8 cellular contexts compared by ENCODE assay signal in the genomic region with DNA sequence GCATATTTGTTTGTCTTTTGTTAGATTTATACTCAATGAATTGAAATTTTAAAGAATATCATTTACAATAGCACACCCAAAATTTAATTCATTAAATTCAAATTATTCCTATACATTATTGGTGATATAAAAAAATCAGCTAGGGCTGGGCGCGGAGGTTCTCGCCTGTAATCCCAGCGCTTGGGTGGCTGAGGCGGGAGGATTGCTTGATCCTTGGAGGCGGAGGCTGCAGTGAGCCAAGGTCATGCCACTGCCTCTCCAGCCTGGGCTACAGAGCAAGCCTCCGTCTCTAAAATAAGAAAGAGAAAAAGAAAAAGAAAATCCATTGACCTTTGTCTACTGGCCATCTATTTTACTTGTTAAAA. TPM values are rescaled to one million over a fixed set of nuclear protein-coding genes. Genes with fewer than 3 reads are reported as not detected.
A peak's percentile ranks its signal among the peaks of the same experiment; 100 is the strongest.
DNase-seq lines count a peak whose midpoint lies in the region; ATAC-seq and TF ChIP-seq lines count a peak whose summit lies in the region.

No MANE protein-coding gene starts in this region.

- no peaks in the 10 kb centered on the region for H3K9me3 ChIP-seq in BE2C

- no peaks in the 10 kb centered on the region for H3K36me3 ChIP-seq in BE2C

- intact Hi-C loops in Calu3 (cut with micrococcal nuclease; ENCODE audit: unreplicated experiment): no loop called here

- H3K27me3 Mint-ChIP-seq in Calu3 (ENCODE audit: unreplicated experiment): peaks cover 6% of the 10 kb centered on the region
- H3K27me3 Mint-ChIP-seq in T-cell: peaks cover 0 to 11% of the 10 kb centered on the region in 2 donors
- peaks cover 12 to 23% (median 16%) of the 10 kb centered on the region in 3 donors for H3K27me3 Mint-ChIP-seq in immature natural killer cell (ENCODE audit: low read depth in 3 of 3)

- POLR2A ChIA-PET in T-cell (lab: Charles Lee): no interaction called here
- POLR2A ChIA-PET in GM10248 (lab: Yijun Ruan, JAX): no interaction called here

- CTCF ChIA-PET in Calu3 (lab: Charles Lee): interaction anchor here (0.6 to 1.0 kb wide), 6 partner anchors 11 to 77 kb away, joined by 3 to 9 read pairs (median 4); a partner anchor contains a TSS
- CTCF ChIA-PET in T-cell (lab: Charles Lee): interaction anchor here in 1 of 2 donors (0.9 kb wide), 1 partner anchor 8 kb away, joined by 4 read pairs; no protein-coding TSS in a partner anchor
- CTCF ChIA-PET in GM10248 (lab: Yijun Ruan, JAX): interaction anchor here (0.8 to 2.6 kb wide), 15 partner anchors 8 to 104 kb away, joined by 3 to 23 read pairs (median 4); a partner anchor contains a TSS

- H3K36me3 Mint-ChIP-seq in Calu3 (ENCODE audit: insufficient read depth, unreplicated experiment): peaks cover 30% of the 10 kb centered on the region
- H3K36me3 Mint-ChIP-seq in T-cell: peaks cover 2% of the 10 kb centered on the region
- H3K36me3 Mint-ChIP-seq in immature natural killer cell: no peaks in the 10 kb centered on the region

- H3K27ac ChIP-seq in foreskin keratinocyte: no peak overlapping the region

- no peak for TF ChIP-seq CTCF in BE2C (IDR thresholded peaks at IDR 0.05; ENCODE audit: low read depth, low read length)
- TF ChIP-seq CTCF in Calu3 (IDR thresholded peaks at IDR 0.05; ENCODE audit: unreplicated experiment): no peak
- TF ChIP-seq CTCF in foreskin keratinocyte (conservative IDR thresholded peaks at IDR 0.05): no peak
- no peak for TF ChIP-seq CTCF in GM10248 (IDR thresholded peaks at IDR 0.05; ENCODE audit: control extremely low read depth, extremely low read depth, low read depth, missing control alignments)

- DNase-seq in BE2C (peak; percentile 37), Calu3 (no peak), T-cell (no peak), immature natural killer cell (no peak), hepatic stellate cell (ENCODE audit: low spot score) (no peak), foreskin keratinocyte (no peak), GM10248 (ENCODE audit: extremely low spot score) (no peak)

- ATAC-seq in T-cell (replicated peaks in 1 of 4) (no peak), foreskin keratinocyte (no peak), HG03432 (IDR thresholded peaks at IDR 0.05; ENCODE audit: unreplicated experiment) (no peak)

- H3K4me1 ChIP-seq in BE2C: peaks cover 6% of the 10 kb centered on the region
- no peaks in the 10 kb centered on the region for H3K4me1 ChIP-seq in foreskin keratinocyte

- H3K27ac Mint-ChIP-seq in Calu3 (ENCODE audit: unreplicated experiment) (peak overlapping the region; percentile 52), T-cell (peak overlapping the region; percentile 91 to 94), immature natural killer cell (peak overlapping the region in 2 of 6 donors; percentile 88 to 89)

- H3K4me3 ChIP-seq in BE2C (ENCODE audit: low read depth, low read length): peak overlapping the region; percentile 84

- H3K4me3 Mint-ChIP-seq in Calu3 (ENCODE audit: low read depth, unreplicated experiment) (peak overlapping the region; percentile 73), T-cell (peak overlapping the region; percentile 88 to 97 (median 95)), immature natural killer cell (peak overlapping the region; percentile 92 to 98 (median 96))

- peaks cover 22% of the 10 kb centered on the region for H3K4me1 Mint-ChIP-seq in Calu3 (ENCODE audit: low read depth, unreplicated experiment)
- H3K4me1 Mint-ChIP-seq in T-cell: peaks cover 26 to 35% (median 27%) of the 10 kb centered on the region in 3 donors
- H3K4me1 Mint-ChIP-seq in immature natural killer cell: peaks cover 26 to 41% of the 10 kb centered on the region in 2 donors

- BruUV-seq in Calu3 (replicated peaks; lab: Mats Ljungman, UMichigan): no TSS peak

- peaks cover 4% of the 10 kb centered on the region for H3K9me3 Mint-ChIP-seq in Calu3 (ENCODE audit: low read depth, unreplicated experiment)
- H3K9me3 Mint-ChIP-seq in T-cell: no peaks in the 10 kb centered on the region
- H3K9me3 Mint-ChIP-seq in immature natural killer cell: peaks cover 0 to 2% (median 0%) of the 10 kb centered on the region in 6 donors

- H3K27me3 ChIP-seq in BE2C (no peaks in the 10 kb centered on the region), foreskin keratinocyte (peaks cover 4% of the 10 kb centered on the region)

RNA-seq across cellular contexts. Expression of a gene that starts 4.5 kb away (rescaled TPM):
- polyA plus RNA-seq in BE2C (2012; ENCODE audit: insufficient read depth, insufficient read length, low read depth): not detected
- total RNA-seq in Calu3 (2022) (not detected in 2 replicates), T-cell (not detected), foreskin keratinocyte (not detected in 2 replicates)
- polyA plus RNA-seq in immature natural killer cell (not detected), foreskin keratinocyte (not detected in 2 replicates)
